In genomic region chr10:18528292-18528691, GRCh38 we compare ENCODE assay signal across 28 cellular contexts.
"Had no signal": no experiment of that assay in that cellular context is flagged by ENCODE, and none has a peak within 500 bp of the region (broad histone marks: within the 10 kb centered on the region; RNA-seq: fewer than 3 reads in every experiment).

No MANE protein-coding gene starts in this region.

- H3K4me3 ChIP-seq: adrenal gland, body of pancreas had no signal

- H3K27ac ChIP-seq: adrenal gland, body of pancreas, epithelial cell of prostate, WERI-Rb-1 had no signal

- H3K36me3 ChIP-seq: adrenal gland, WERI-Rb-1 had no signal

- H3K9me3 ChIP-seq: adrenal gland, body of pancreas had no signal

- ATAC-seq: activated CD4-positive, CD25-positive, alpha-beta regulatory T cell treated with anti-CD3 and anti-CD28 coated beads, Interleukin-2, amount 50 U/mL, for 24 hours; activated CD8-positive, alpha-beta memory T cell treated with anti-CD3 and anti-CD28 coated beads, Interleukin-2, amount 10 ng/mL, durations not matched to agents 7 days and 5 days; activated CD8-positive, alpha-beta T cell treated with anti-CD3 and anti-CD28 coated beads, Interleukin-2, amount 10 ng/mL, durations not matched to agents 7 days and 5 days; activated naive CD8-positive, alpha-beta T cell treated with anti-CD3 and anti-CD28 coated beads, Interleukin-2, amount 50 U/mL, for 24 hours; body of pancreas; T-helper 17 cell had no signal

- H3K27me3 ChIP-seq: adrenal gland, body of pancreas had no signal

- DNase-seq: activated B cell treated with CpG ODN at 0.5 μM for 24 hours; activated CD4-positive, alpha-beta T cell treated with anti-CD3 and anti-CD28 coated beads for 48 hours; activated CD4-positive, alpha-beta T cell treated with anti-CD3 and anti-CD28 coated beads, Interleukin-2, amount 50 U/mL, for 1 hour; activated CD4-positive, alpha-beta T cell treated with anti-CD3 and anti-CD28 coated beads, Interleukin-2, amount 50 U/mL, for 48 hours; activated CD8-positive, alpha-beta memory T cell treated with anti-CD3 and anti-CD28 coated beads, Interleukin-2, amount 10 ng/mL, durations not matched to agents 7 days and 5 days; activated CD8-positive, alpha-beta memory T cell treated with anti-CD3 and anti-CD28 coated beads, Interleukin-2, amount 50 U/mL, for 4 hours; activated CD8-positive, alpha-beta T cell treated with anti-CD3 and anti-CD28 coated beads, Interleukin-2, amount 10 ng/mL, durations not matched to agents 7 days and 5 days; activated effector memory CD4-positive, alpha-beta T cell treated with anti-CD3 and anti-CD28 coated beads, Interleukin-2, amount 50 U/mL, for 16 hours; activated naive CD4-positive, alpha-beta T cell treated with anti-CD3 and anti-CD28 coated beads for 36 hours; activated naive CD8-positive, alpha-beta T cell treated with anti-CD3 and anti-CD28 coated beads for 36 hours; activated naive CD8-positive, alpha-beta T cell treated with anti-CD3 and anti-CD28 coated beads, Interleukin-2, amount 50 U/mL, for 24 hours; activated T-cell treated with anti-CD3 and anti-CD28 coated beads, Interleukin-2, amount 50 U/mL, for 1 hour; activated T-cell treated with anti-CD3 and anti-CD28 coated beads, Interleukin-2, amount 50 U/mL, for 48 hours; adrenal gland; amygdala; aorta; body of pancreas; caudate nucleus; cortex of kidney; effector CD8-positive, alpha-beta T cell; foreskin melanocyte; head of caudate nucleus; T-helper 1 cell; T-helper 17 cell; T1000; WERI-Rb-1 had no signal
